ENCODE assay signal across 1 cellular context in genomic region chr13:27258637-27259377, GRCh38.
TF ChIP-seq lines count a peak whose summit lies in the region.

No MANE protein-coding gene starts in this region.

TF ChIP-seq in H1, 55 proteins besides CTCF, POLR2A, EP300 and RAD21:
- no peak for TF ChIP-seq ATF3 (IDR thresholded peaks at IDR 0.05; ENCODE audit: insufficient read depth, low read depth, low read length)
- peak; percentile 75 for TF ChIP-seq POLR2AphosphoS5 (IDR thresholded peaks at IDR 0.05; ENCODE audit: low read depth, low read length)
- no peak for TF ChIP-seq CHD1 (IDR thresholded peaks at IDR 0.05; ENCODE audit: low read depth, low read length)
- TF ChIP-seq SIRT6 (IDR thresholded peaks at IDR 0.05; ENCODE audit: low read length), result no peak
